33 cellular contexts compared by ENCODE assay signal in genomic region chr7:23136216-23136615, GRCh38.
"Had no signal": no experiment of that assay in that cellular context is flagged by ENCODE, and none has a peak within 500 bp of the region (broad histone marks: within the 10 kb centered on the region; RNA-seq: fewer than 3 reads in every experiment).

No MANE protein-coding gene starts in this region.

- H3K27ac Mint-ChIP-seq: activated naive CD4-positive, alpha-beta T cell treated with anti-CD3 and anti-CD28 coated beads for 36 hours; activated naive CD8-positive, alpha-beta T cell treated with anti-CD3 and anti-CD28 coated beads, Interleukin-2, amount 10 ng/mL, durations not matched to agents 7 days and 5 days; activated T-helper 1 cell treated with anti-CD3 and anti-CD28 coated beads, Interleukin-12 subunit alpha, Interleukin-12 subunit beta, Interleukin-2, Interleukin-4 antibody, amounts not matched to agents 30 ng/mL and 10 ng/mL and 1 ng/mL, durations not matched to agents 14 hours and 24 hours and 36 hours; naive thymus-derived CD8-positive, alpha-beta T cell; stimulated activated memory B cell treated with anti-CD40 and anti-IgM and Interleukin-4, amounts not matched to agents 10 μg/mL and 1 μg/mL and 100 μg/mL, for 72 hours; stimulated activated naive CD8-positive, alpha-beta T cell treated with anti-CD3 and anti-CD28 coated beads, Interleukin-15, amount 100 ng/mL, for 72 hours; T-helper 2 cell treated with Interferon-gamma antibody and Interleukin-4, amounts not matched to agents 5 μg/mL and 100 μg/mL, for 36 hours had no signal

- DNase-seq: activated CD4-positive, alpha-beta T cell treated with anti-CD3 and anti-CD28 coated beads for 48 hours; activated CD4-positive, alpha-beta T cell treated with anti-CD3 and anti-CD28 coated beads, Interleukin-2, amount 50 U/mL, for 48 hours; activated CD8-positive, alpha-beta memory T cell treated with anti-CD3 and anti-CD28 coated beads, Interleukin-2, amount 50 U/mL, for 4 hours; activated effector memory CD4-positive, alpha-beta T cell treated with anti-CD3 and anti-CD28 coated beads, Interleukin-2, amount 50 U/mL, for 16 hours; activated naive CD4-positive, alpha-beta T cell treated with anti-CD3 and anti-CD28 coated beads for 36 hours; activated naive CD8-positive, alpha-beta T cell treated with anti-CD3 and anti-CD28 coated beads, Interleukin-2, amount 10 ng/mL, durations not matched to agents 7 days and 5 days; activated T-cell treated with anti-CD3 and anti-CD28 coated beads, Interleukin-2, amount 50 U/mL, for 1 hour; amygdala; colonic mucosa; dorsolateral prefrontal cortex; effector memory CD4-positive, alpha-beta T cell; foreskin fibroblast; head of caudate nucleus; hippocampal formation; kidney glomerular epithelial cell; lower lobe of right lung; naive thymus-derived CD8-positive, alpha-beta T cell; occipital lobe; stimulated activated CD4-positive, alpha-beta T cell treated with anti-CD3 and anti-CD28 coated beads, Interleukin-1b, Interleukin-23, amount 100 ng/mL, for 48 hours; stimulated activated CD4-positive, alpha-beta T cell treated with anti-CD3 and anti-CD28 coated beads, Interleukin-4, amount 100 ng/mL, for 4 hours; stimulated activated CD8-positive, alpha-beta memory T cell treated with anti-CD3 and anti-CD28 coated beads, Interleukin-4, amount 100 ng/mL, for 48 hours; stimulated activated naive CD8-positive, alpha-beta T cell treated with anti-CD3 and anti-CD28 coated beads, Interleukin-15, amount 100 ng/mL, for 72 hours; substantia nigra; T-helper 1 cell; upper lobe of right lung had no signal

- H3K27me3 ChIP-seq: colonic mucosa, dorsolateral prefrontal cortex, right atrium auricular region, upper lobe of right lung had no signal

- H3K36me3 Mint-ChIP-seq: activated naive CD8-positive, alpha-beta T cell treated with anti-CD3 and anti-CD28 coated beads, Interleukin-2, amount 10 ng/mL, durations not matched to agents 7 days and 5 days had no signal

- H3K4me1 ChIP-seq: colonic mucosa, lower lobe of right lung, upper lobe of right lung had no signal

- FAIRE-seq: bronchial epithelial cell had no signal

- H3K9me3 Mint-ChIP-seq: activated naive CD8-positive, alpha-beta T cell treated with anti-CD3 and anti-CD28 coated beads, Interleukin-2, amount 10 ng/mL, durations not matched to agents 7 days and 5 days; T-helper 2 cell treated with Interferon-gamma antibody and Interleukin-4, amounts not matched to agents 5 μg/mL and 100 μg/mL, for 36 hours had no signal

- H3K4me3 ChIP-seq: colonic mucosa, dorsolateral prefrontal cortex, lower lobe of right lung, right atrium auricular region, smooth muscle cell, upper lobe of right lung had no signal

- ATAC-seq: left lobe of liver; lower lobe of right lung; naive thymus-derived CD8-positive, alpha-beta T cell; stimulated activated memory B cell treated with anti-CD40 and anti-IgM and Interleukin-4, amounts not matched to agents 10 μg/mL and 1 μg/mL and 100 μg/mL, for 72 hours; stimulated activated naive CD8-positive, alpha-beta T cell treated with anti-CD3 and anti-CD28 coated beads, Interleukin-15, amount 100 ng/mL, for 72 hours; upper lobe of right lung had no signal

- H3K9me3 ChIP-seq: colonic mucosa, right atrium auricular region, upper lobe of right lung had no signal

- H3K4me2 ChIP-seq: smooth muscle cell had no signal

- H3K4me1 Mint-ChIP-seq: activated naive CD8-positive, alpha-beta T cell treated with anti-CD3 and anti-CD28 coated beads, Interleukin-2, amount 10 ng/mL, durations not matched to agents 7 days and 5 days; neural crest cell; stimulated activated memory B cell treated with anti-CD40 and anti-IgM and Interleukin-4, amounts not matched to agents 10 μg/mL and 1 μg/mL and 100 μg/mL, for 72 hours; stimulated activated naive CD8-positive, alpha-beta T cell treated with anti-CD3 and anti-CD28 coated beads, Interleukin-15, amount 100 ng/mL, for 72 hours had no signal

- H3K4me3 Mint-ChIP-seq: activated naive CD4-positive, alpha-beta T cell treated with anti-CD3 and anti-CD28 coated beads for 36 hours; activated naive CD8-positive, alpha-beta T cell treated with anti-CD3 and anti-CD28 coated beads, Interleukin-2, amount 10 ng/mL, durations not matched to agents 7 days and 5 days; activated T-helper 1 cell treated with anti-CD3 and anti-CD28 coated beads, Interleukin-12 subunit alpha, Interleukin-12 subunit beta, Interleukin-2, Interleukin-4 antibody, amounts not matched to agents 30 ng/mL and 10 ng/mL and 1 ng/mL, durations not matched to agents 14 hours and 24 hours and 36 hours; naive thymus-derived CD8-positive, alpha-beta T cell; neural crest cell; stimulated activated memory B cell treated with anti-CD40 and anti-IgM and Interleukin-4, amounts not matched to agents 10 μg/mL and 1 μg/mL and 100 μg/mL, for 72 hours; stimulated activated naive CD8-positive, alpha-beta T cell treated with anti-CD3 and anti-CD28 coated beads, Interleukin-15, amount 100 ng/mL, for 72 hours; T-helper 2 cell treated with Interferon-gamma antibody and Interleukin-4, amounts not matched to agents 5 μg/mL and 100 μg/mL, for 36 hours had no signal

- H3K36me3 ChIP-seq: colonic mucosa had no signal

- H3K27ac ChIP-seq: colonic mucosa, dorsolateral prefrontal cortex, lower lobe of right lung, right atrium auricular region, upper lobe of right lung had no signal

- H3K27me3 Mint-ChIP-seq: activated naive CD8-positive, alpha-beta T cell treated with anti-CD3 and anti-CD28 coated beads, Interleukin-2, amount 10 ng/mL, durations not matched to agents 7 days and 5 days; naive thymus-derived CD8-positive, alpha-beta T cell; stimulated activated memory B cell treated with anti-CD40 and anti-IgM and Interleukin-4, amounts not matched to agents 10 μg/mL and 1 μg/mL and 100 μg/mL, for 72 hours; stimulated activated naive CD8-positive, alpha-beta T cell treated with anti-CD3 and anti-CD28 coated beads, Interleukin-15, amount 100 ng/mL, for 72 hours had no signal
